Comparison of ENCODE assay signal across 14 cellular contexts in the genomic region with DNA sequence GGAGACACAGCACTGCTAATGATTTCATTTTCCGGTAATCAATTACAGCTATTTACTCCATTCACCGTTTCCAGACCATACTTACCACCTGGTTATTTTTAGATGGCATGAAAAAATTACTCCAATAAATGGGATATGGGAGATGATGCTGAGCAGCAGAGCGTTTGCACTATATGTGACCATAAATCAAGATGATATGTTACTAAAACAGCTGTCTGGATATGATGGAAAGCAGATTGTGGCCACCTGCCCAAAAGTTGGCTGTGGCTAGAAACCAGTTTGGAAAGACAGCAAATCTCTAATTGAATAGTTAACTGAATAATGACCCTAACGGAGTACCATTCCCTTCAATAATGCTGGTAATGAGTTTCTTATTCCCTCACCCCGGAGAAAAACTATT. TPM values are rescaled to one million over a fixed set of nuclear protein-coding genes. Genes with fewer than 3 reads are reported as not detected.
DNase-seq lines count a peak whose midpoint lies in the region; ATAC-seq and TF ChIP-seq lines count a peak whose summit lies in the region.
"Had no signal": no experiment of that assay in that cellular context is flagged by ENCODE, and none has a peak within 500 bp of the region (broad histone marks: within the 10 kb centered on the region; RNA-seq: fewer than 3 reads in every experiment).

No MANE protein-coding gene starts in this region.

- H3K27ac ChIP-seq in sigmoid colon, result peak overlapping the region in 3 of 4 donors; percentile 32 to 71 (median 58)
- H3K27ac ChIP-seq: 22Rv1, BLaER1 had no signal

- DNase-seq in DMS 273 (lab: John Stamatoyannopoulos, UW; ENCODE audit: unreplicated experiment) (peak; percentile 17), DMS 273 treated with DMSO at 0.1 percent for 48 hours (lab: John Stamatoyannopoulos, UW) (no peak), BE2C (peak; percentile 52), SHP77 treated with DMSO at 0.1 percent for 48 hours (lab: John Stamatoyannopoulos, UW) (peak; percentile 47), sigmoid colon (peak; percentile 67)
- DNase-seq: Caco-2; CD8-positive, alpha-beta memory T cell; H7 had no signal

- intact Hi-C loops in sigmoid colon (cut with DNase I), result no loop called here

- WGBS in sigmoid colon, 2 donors, result 83 to 88% methylated on average over 5 of the region's 5 CpGs

- peak; percentile 63 to 90 (median 82) for TF ChIP-seq EP300 in sigmoid colon (IDR thresholded peaks at IDR 0.05)

- H3K9me3 ChIP-seq in BE2C, result no peaks in the 10 kb centered on the region
- H3K9me3 ChIP-seq in sigmoid colon, result no peaks in the 10 kb centered on the region

- H3K4me3 ChIP-seq in BE2C (ENCODE audit: low read depth, low read length), result no peak overlapping the region
- H3K4me3 ChIP-seq in sigmoid colon, result no peak overlapping the region
- H3K4me3 ChIP-seq: BLaER1, GM23338 had no signal

- TF ChIP-seq CTCF in BE2C (IDR thresholded peaks at IDR 0.05; ENCODE audit: low read depth, low read length) (no peak), sigmoid colon (IDR thresholded peaks at IDR 0.05) (no peak)

- ATAC-seq in HG02840 (IDR thresholded peaks at IDR 0.05; ENCODE audit: low FRiP score, unreplicated experiment) (no peak), HG03460 (IDR thresholded peaks at IDR 0.05; ENCODE audit: unreplicated experiment) (no peak)
- ATAC-seq: GM23338, HepG2 had no signal

- no peak for TF ChIP-seq POLR2A in sigmoid colon (IDR thresholded peaks at IDR 0.05)

- H3K4me1 ChIP-seq in BE2C, result peaks cover 10% of the 10 kb centered on the region
- H3K4me1 ChIP-seq in sigmoid colon, result peaks cover 0 to 71% (median 26%) of the 10 kb centered on the region in 4 donors
- H3K4me1 ChIP-seq: Caco-2 had no signal

- H3K36me3 ChIP-seq in BE2C (no peaks in the 10 kb centered on the region), sigmoid colon (no peaks in the 10 kb centered on the region)
- H3K36me3 ChIP-seq: BLaER1 had no signal

- H3K27me3 ChIP-seq in BE2C (no peaks in the 10 kb centered on the region), sigmoid colon (no peaks in the 10 kb centered on the region)
- H3K27me3 ChIP-seq: BLaER1 had no signal

RNA-seq across cellular contexts. Expression of gene KCTD3, which starts 22.5 kb away (rescaled TPM):
- polyA plus RNA-seq in BE2C (2012; ENCODE audit: insufficient read depth, insufficient read length, low read depth), result 29.3 TPM
- 100 to 1,000 TPM in 3 of 4 donors, 10 to 100 TPM in 1; 93.0 to 136 (median 124) TPM for total RNA-seq in sigmoid colon
- polyA plus RNA-seq in sigmoid colon, result 10 to 100 TPM; 17.6 to 36.0 (median 27.0) TPM
